Comparison of ENCODE assay signal across 1 cellular context in genomic region chr10:43220971-43221418, GRCh38.
TF ChIP-seq lines count a peak whose summit lies in the region.

No MANE protein-coding gene starts in this region.

TF ChIP-seq in GM12878, 131 proteins besides CTCF, POLR2A, EP300 and RAD21 (continued from another document):
- TF ChIP-seq CHD2 (IDR thresholded peaks at IDR 0.05; ENCODE audit: borderline replicate concordance, low read depth, low read length), result 0 out of 2 replicates have a peak, but pooled peaks have one; percentile 12
- peak; percentile 63; the same call in 1 of the 2 replicates for TF ChIP-seq JUND (IDR thresholded peaks at IDR 0.05; ENCODE audit: low read depth, low read length)
- peak; percentile 77; the same call in 1 of the 3 replicates for TF ChIP-seq POU2F2 (IDR thresholded peaks at IDR 0.05; ENCODE audit: borderline replicate concordance, low read depth, low read length)
- no peak for TF ChIP-seq RB1 (IDR thresholded peaks at IDR 0.05; ENCODE audit: borderline replicate concordance)
- TF ChIP-seq DPF2 (IDR thresholded peaks at IDR 0.05), result peak; percentile 88
